12 cellular contexts compared by ENCODE assay signal in the genomic region with DNA sequence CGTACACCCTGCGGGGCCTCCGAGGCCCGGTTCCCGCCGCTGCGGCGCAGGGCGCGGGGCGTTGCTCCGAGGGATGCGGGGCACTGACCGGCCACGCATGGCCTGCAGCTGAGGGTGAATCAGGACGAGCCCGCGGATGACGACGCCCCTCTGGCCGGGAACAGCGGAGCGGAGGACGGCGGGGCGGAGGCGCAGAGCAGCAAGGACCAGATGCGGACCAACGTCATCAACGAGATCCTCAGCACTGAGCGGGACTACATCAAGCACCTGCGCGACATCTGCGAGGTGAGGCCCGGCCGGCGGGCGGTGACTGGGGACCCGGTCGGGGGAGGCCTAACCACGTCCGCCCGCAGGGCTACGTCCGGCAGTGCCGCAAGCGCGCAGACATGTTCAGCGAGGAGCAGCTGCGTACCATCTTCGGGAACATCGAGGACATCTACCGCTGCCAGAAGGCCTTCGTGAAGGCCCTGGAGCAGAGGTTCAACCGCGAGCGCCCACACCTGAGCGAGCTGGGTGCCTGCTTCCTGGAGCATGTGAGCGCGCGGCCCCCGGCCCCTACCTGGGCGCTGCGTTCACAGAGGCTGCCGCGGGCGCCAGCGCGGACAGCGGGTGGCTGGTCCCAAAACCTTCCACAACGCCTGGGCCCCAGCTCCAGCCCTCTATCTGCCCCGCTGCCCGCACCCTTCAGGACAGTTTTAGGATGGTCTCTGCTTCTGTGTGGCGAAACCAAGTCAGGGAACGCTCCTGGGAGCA. TPM values are rescaled to one million over a fixed set of nuclear protein-coding genes. Genes with fewer than 3 reads are reported as not detected.
DNase-seq lines count a peak whose midpoint lies in the region; ATAC-seq, FAIRE-seq and TF ChIP-seq lines count a peak whose summit lies in the region.
"Had no signal": no experiment of that assay in that cellular context is flagged by ENCODE, and none has a peak within 500 bp of the region (broad histone marks: within the 10 kb centered on the region; RNA-seq: fewer than 3 reads in every experiment).

No MANE protein-coding gene starts in this region.

- peaks cover 38% of the 10 kb centered on the region for H3K4me1 Mint-ChIP-seq in activated CD8-positive, alpha-beta T cell treated with anti-CD3 and anti-CD28 coated beads for 36 hours (ENCODE audit: low read depth)
- peaks cover 9% of the 10 kb centered on the region for H3K4me1 Mint-ChIP-seq in WTC11

- peaks cover 1% of the 10 kb centered on the region for H3K36me3 Mint-ChIP-seq in activated CD8-positive, alpha-beta T cell treated with anti-CD3 and anti-CD28 coated beads for 36 hours (ENCODE audit: low read depth)
- no peaks in the 10 kb centered on the region for H3K36me3 Mint-ChIP-seq in WTC11

- BruUV-seq in endothelial cell of umbilical vein (replicated peaks; lab: Mats Ljungman, UMichigan): no TSS peak

- no peaks in the 10 kb centered on the region for H3K9me3 Mint-ChIP-seq in activated CD8-positive, alpha-beta T cell treated with anti-CD3 and anti-CD28 coated beads for 36 hours
- no peaks in the 10 kb centered on the region for H3K9me3 Mint-ChIP-seq in WTC11

- no peak overlapping the region for H3K4me2 ChIP-seq in endothelial cell of umbilical vein (ENCODE audit: insufficient read depth, low read length)
- H3K4me2 ChIP-seq: hepatocyte had no signal

- peak overlapping the region; percentile 71 for H3K4me3 Mint-ChIP-seq in activated CD8-positive, alpha-beta T cell treated with anti-CD3 and anti-CD28 coated beads for 36 hours
- no peak overlapping the region for H3K4me3 Mint-ChIP-seq in WTC11

- H3K4me1 ChIP-seq in endothelial cell of umbilical vein (ENCODE audit: control insufficient read depth, extremely low read depth, insufficient read depth, low read length): no peaks in the 10 kb centered on the region
- H3K4me1 ChIP-seq in spleen: peaks cover 0 to 36% (median 21%) of the 10 kb centered on the region in 6 donors

- no peaks in the 10 kb centered on the region for H3K9me1 ChIP-seq in endothelial cell of umbilical vein (replicated peaks; ENCODE audit: control insufficient read depth, extremely low read depth, insufficient read depth, low read length)

- peak; percentile 51 for ATAC-seq in GM19043 (IDR thresholded peaks at IDR 0.05; ENCODE audit: low read depth, unreplicated experiment)
- peak; percentile 71 for ATAC-seq in activated CD8-positive, alpha-beta T cell treated with anti-CD3 and anti-CD28 coated beads for 36 hours
- ATAC-seq in HG03097 (IDR thresholded peaks at IDR 0.05; ENCODE audit: low FRiP score, unreplicated experiment): no peak
- no peak for ATAC-seq in WTC11
- ATAC-seq: Panc1 had no signal

- H3K27me3 ChIP-seq in endothelial cell of umbilical vein (ENCODE audit: control insufficient read depth in 2 of 2, insufficient read depth in 2 of 2, low read length in 2 of 2) (peaks cover 37 to 48% of the 10 kb centered on the region in 2 experiments), spleen (replicated peaks in 1 of 7) (peaks cover 0 to 64% (median 35%) of the 10 kb centered on the region in 7 donors)
- H3K27me3 ChIP-seq: hepatocyte had no signal

- no peak overlapping the region for H3K9ac ChIP-seq in endothelial cell of umbilical vein (replicated peaks; ENCODE audit: extremely low read depth, insufficient read depth, low read length)

- 9 to 39% (median 24%) methylated on average over 27 to 75 of the region's 75 CpGs for WGBS in spleen, 5 donors

- CTCF ChIA-PET in activated CD8-positive, alpha-beta T cell treated with anti-CD3 and anti-CD28 coated beads for 36 hours (lab: Charles Lee): interaction anchor here (0.9 to 1.5 kb wide), 3 partner anchors 11 to 243 kb away, joined by 3 to 4 read pairs (median 3); no protein-coding TSS in a partner anchor
- CTCF ChIA-PET in endothelial cell of umbilical vein (lab: Charles Lee) (interaction anchor here (0.8 to 1.5 kb wide), 2 partner anchors 9 to 61 kb away, joined by 3 read pairs; no protein-coding TSS in a partner anchor), WTC11 (lab: Charles Lee) (interaction anchor here (0.6 to 2.2 kb wide), 6 partner anchors 7 to 243 kb away, joined by 3 to 11 read pairs (median 4); no protein-coding TSS in a partner anchor)

- dilution Hi-C loops in endothelial cell of umbilical vein (cut with MboI; ENCODE audit: extremely low pct_ligation_motif_present, low sequenced_read_pairs): no loop called here

- intact Hi-C loops in activated CD8-positive, alpha-beta T cell treated with anti-CD3 and anti-CD28 coated beads for 36 hours (cut with micrococcal nuclease): no loop called here
- intact Hi-C loops in endothelial cell of umbilical vein (cut with micrococcal nuclease): loop anchor here (10.0 kb wide), 1 partner anchor 245 kb away; no protein-coding TSS in a partner anchor
- intact Hi-C loops in spleen (cut with DNase I; ENCODE audit: low total_unique reads): no loop called here

- no peaks in the 10 kb centered on the region for H3K9me3 ChIP-seq in endothelial cell of umbilical vein (replicated peaks; ENCODE audit: control insufficient read depth, insufficient read depth, low read length)
- H3K9me3 ChIP-seq in spleen: no peaks in the 10 kb centered on the region

- H3K27ac ChIP-seq in endothelial cell of umbilical vein (ENCODE audit: insufficient read depth, low read depth, low read length): no peak overlapping the region
- peak overlapping the region in 1 of 8 donors; percentile 15 for H3K27ac ChIP-seq in spleen
- H3K27ac ChIP-seq: hepatocyte had no signal

- no peak for TF ChIP-seq POLR2A in endothelial cell of umbilical vein (IDR thresholded peaks at IDR 0.05; ENCODE audit: low read depth, low read length)
- TF ChIP-seq POLR2A in spleen (IDR thresholded peaks at IDR 0.05): no peak
- no peak for TF ChIP-seq POLR2A in GM12891 (IDR thresholded peaks at IDR 0.05; ENCODE audit: low read depth, low read length)

- TF ChIP-seq CTCF in activated CD8-positive, alpha-beta T cell treated with anti-CD3 and anti-CD28 coated beads for 36 hours (IDR thresholded peaks at IDR 0.05): no peak
- TF ChIP-seq CTCF in endothelial cell of umbilical vein (IDR thresholded peaks at IDR 0.05; ENCODE audit: extremely low read depth in 1 of 2, insufficient read depth in 1 of 2, low read depth in 1 of 2, low read length in 2 of 2) (no peak), spleen (IDR thresholded peaks at IDR 0.05 in 8 of 11, conservative IDR thresholded peaks at IDR 0.05 in 3 of 11) (no peak), WTC11 (IDR thresholded peaks at IDR 0.05) (no peak)

- no peaks in the 10 kb centered on the region for H4K20me1 ChIP-seq in endothelial cell of umbilical vein (replicated peaks; ENCODE audit: control insufficient read depth, extremely low read depth, insufficient read depth, low read length)

- peak overlapping the region in 1 of 3 experiments; percentile 11 for H3K4me3 ChIP-seq in endothelial cell of umbilical vein (replicated peaks in 1 of 3; ENCODE audit: insufficient read depth in 1 of 3, low read depth in 1 of 3, low read length in 3 of 3)
- peak overlapping the region in 7 of 8 donors; percentile 3 to 47 (median 20) for H3K4me3 ChIP-seq in spleen
- H3K4me3 ChIP-seq: hepatocyte had no signal

- FAIRE-seq in endothelial cell of umbilical vein (lab: Jason Lieb, UNC) (no peak), GM12891 (lab: Jason Lieb, UNC) (no peak)

- H3K27me3 Mint-ChIP-seq in activated CD8-positive, alpha-beta T cell treated with anti-CD3 and anti-CD28 coated beads for 36 hours: no peaks in the 10 kb centered on the region
- H3K27me3 Mint-ChIP-seq in WTC11 (ENCODE audit: low read depth): peaks cover 16% of the 10 kb centered on the region

- DNase-seq in activated CD8-positive, alpha-beta T cell treated with anti-CD3 and anti-CD28 coated beads for 36 hours: peak; percentile 71
- DNase-seq in endothelial cell of umbilical vein (ENCODE audit: low read depth, low spot score) (no peak), spleen (peak; percentile 82), HK-2 (ENCODE audit: unreplicated experiment) (no peak), GM12891 (ENCODE audit: insufficient read length, low spot score) (no peak), WTC11 (ENCODE audit: low spot score) (no peak)
- DNase-seq: cerebellar nuclear complex, NCI-H2081 treated with DMSO at 0.1 percent for 48 hours had no signal

- H3K36me3 ChIP-seq in endothelial cell of umbilical vein (ENCODE audit: control insufficient read depth in 2 of 2, extremely low read depth in 1 of 2, insufficient read depth in 2 of 2, low read length in 2 of 2): no peaks in the 10 kb centered on the region
- H3K36me3 ChIP-seq in spleen: no peaks in the 10 kb centered on the region

- H3K79me2 ChIP-seq in endothelial cell of umbilical vein (ENCODE audit: control insufficient read depth, insufficient read depth, low read length): no peaks in the 10 kb centered on the region
- H3K79me2 ChIP-seq: hepatocyte had no signal

- POLR2A ChIA-PET in activated CD8-positive, alpha-beta T cell treated with anti-CD3 and anti-CD28 coated beads for 36 hours (lab: Charles Lee): interaction anchor here (1.0 to 3.3 kb wide), 3 partner anchors 20 to 64 kb away, joined by 4 to 13 read pairs (median 4); partner anchors contain the start of genes FAM168B and PLEKHB2
- POLR2A ChIA-PET in endothelial cell of umbilical vein (lab: Charles Lee): no interaction called here
- POLR2A ChIA-PET in WTC11 (lab: Charles Lee): no interaction called here

- peak overlapping the region; percentile 50 for H3K27ac Mint-ChIP-seq in activated CD8-positive, alpha-beta T cell treated with anti-CD3 and anti-CD28 coated beads for 36 hours
- H3K27ac Mint-ChIP-seq in WTC11: no peak overlapping the region

- no peak overlapping the region for H2AFZ ChIP-seq in endothelial cell of umbilical vein (ENCODE audit: low read depth, low read length)
- H2AFZ ChIP-seq: hepatocyte had no signal

TF ChIP-seq in endothelial cell of umbilical vein, 7 proteins besides CTCF, POLR2A, EP300 and RAD21 (continues in another document):
- no peak for TF ChIP-seq MYC (IDR thresholded peaks at IDR 0.05; ENCODE audit: low read depth, low read length)

TF ChIP-seq in GM12891, 5 proteins besides CTCF, POLR2A, EP300 and RAD21 (continues in another document):
- TF ChIP-seq PAX5 (IDR thresholded peaks at IDR 0.05; ENCODE audit: insufficient read depth, low read length, severe bottlenecking): no peak

RNA-seq across cellular contexts. Expression of gene FAM168B, which starts 53.2 kb away (rescaled TPM):
- 10 to 100 TPM; 62.8 to 66.6 TPM for total RNA-seq in activated CD8-positive, alpha-beta T cell treated with anti-CD3 and anti-CD28 coated beads for 36 hours
- total RNA-seq in endothelial cell of umbilical vein: 107 and 109 TPM in 2 replicates
- polyA plus RNA-seq in endothelial cell of umbilical vein: 183 and 185 TPM in 2 replicates
- polyA plus RNA-seq in endothelial cell of umbilical vein (2011; cell fraction: cytosol; rRNA removed): 83.0 and 99.0 TPM in 2 replicates
- polyA plus RNA-seq in endothelial cell of umbilical vein (2011; cell fraction: nucleus; rRNA removed): 78.3 and 80.9 TPM in 2 replicates
- 77.2 and 80.8 TPM in 2 replicates for polyA plus RNA-seq in endothelial cell of umbilical vein (2012)
- 123 and 146 TPM in 2 replicates for polyA minus RNA-seq in endothelial cell of umbilical vein
- polyA minus RNA-seq in endothelial cell of umbilical vein (2011; cell fraction: cytosol; rRNA and poly(A)+ RNA removed): 58.7 TPM
- polyA minus RNA-seq in endothelial cell of umbilical vein (2011; cell fraction: nucleus; rRNA and poly(A)+ RNA removed): 40.8 and 46.9 TPM in 2 replicates
- 100 to 1,000 TPM in 2 of 7 donors, 10 to 100 TPM in 5; 46.5 to 107 (median 67.0) TPM for total RNA-seq in spleen
- 10 to 100 TPM; 10.9 to 22.1 (median 13.3) TPM for polyA plus RNA-seq in spleen
- polyA plus RNA-seq in GM12891 (2012; ENCODE audit: low read depth, missing spikeins): 39.7 TPM
- total RNA-seq in WTC11 (2021): 63.9 to 74.9 TPM (median 68.7 TPM) in 3 replicates

Comparison
In these comparisons a context has a peak if more than half of its experiments do, and no peak if none do; other contexts are left out.
1. ATAC-seq: peak in GM19043 (single experiment) and activated CD8-positive, alpha-beta T cell treated with anti-CD3 and anti-CD28 coated beads for 36 hours (single experiment); none in HG03097 (single experiment) and WTC11 (single experiment).
2. DNase-seq: peak in activated CD8-positive, alpha-beta T cell treated with anti-CD3 and anti-CD28 coated beads for 36 hours (single experiment) and spleen (single experiment); none in endothelial cell of umbilical vein (single experiment), HK-2 (single experiment), GM12891 (single experiment) and WTC11 (single experiment).